10 cellular contexts compared by ENCODE assay signal in the genomic region with DNA sequence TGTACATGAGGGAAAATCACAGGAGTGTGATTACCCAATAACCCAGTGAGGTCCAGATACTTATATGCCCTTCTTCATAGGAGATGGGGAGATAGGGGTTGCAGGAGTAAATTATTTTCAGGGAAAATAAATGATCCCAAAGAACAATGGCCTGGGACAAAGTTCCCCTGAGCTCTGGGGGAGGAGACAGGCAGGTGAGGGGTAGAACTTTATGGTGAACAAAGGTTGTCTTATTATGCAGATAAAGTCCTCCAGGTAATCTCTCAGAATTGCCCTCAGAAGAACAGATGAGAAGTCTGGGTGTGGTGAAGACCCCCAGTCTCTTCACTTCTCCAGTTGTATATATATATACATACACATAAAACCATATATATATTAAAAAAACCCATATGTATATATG.
"Had no signal": no experiment of that assay in that cellular context is flagged by ENCODE, and none has a peak within 500 bp of the region (broad histone marks: within the 10 kb centered on the region; RNA-seq: fewer than 3 reads in every experiment).

No MANE protein-coding gene starts in this region.

- H3K4me3 ChIP-seq: GM23248, HAP-1, K562 had no signal

- ATAC-seq: HCT116, K562 had no signal

- H3K4me3 Mint-ChIP-seq: HFFc6 had no signal

- H3K36me3 ChIP-seq: HAP-1 had no signal

- H3K27ac Mint-ChIP-seq: HFFc6 had no signal

- H3K4me1 ChIP-seq: HAP-1 had no signal

- FAIRE-seq: H1, HTR-8/SVneo, K562 had no signal

- H2AFZ ChIP-seq: GM23248 had no signal

- H3K27ac ChIP-seq: GM23248 had no signal

- H3K9me3 Mint-ChIP-seq: HFFc6 had no signal

- DNase-seq: GM23248, H7, HFFc6, IMR-90, KG1 had no signal

- H3K9me3 ChIP-seq: HAP-1 had no signal
